In the genomic region with DNA sequence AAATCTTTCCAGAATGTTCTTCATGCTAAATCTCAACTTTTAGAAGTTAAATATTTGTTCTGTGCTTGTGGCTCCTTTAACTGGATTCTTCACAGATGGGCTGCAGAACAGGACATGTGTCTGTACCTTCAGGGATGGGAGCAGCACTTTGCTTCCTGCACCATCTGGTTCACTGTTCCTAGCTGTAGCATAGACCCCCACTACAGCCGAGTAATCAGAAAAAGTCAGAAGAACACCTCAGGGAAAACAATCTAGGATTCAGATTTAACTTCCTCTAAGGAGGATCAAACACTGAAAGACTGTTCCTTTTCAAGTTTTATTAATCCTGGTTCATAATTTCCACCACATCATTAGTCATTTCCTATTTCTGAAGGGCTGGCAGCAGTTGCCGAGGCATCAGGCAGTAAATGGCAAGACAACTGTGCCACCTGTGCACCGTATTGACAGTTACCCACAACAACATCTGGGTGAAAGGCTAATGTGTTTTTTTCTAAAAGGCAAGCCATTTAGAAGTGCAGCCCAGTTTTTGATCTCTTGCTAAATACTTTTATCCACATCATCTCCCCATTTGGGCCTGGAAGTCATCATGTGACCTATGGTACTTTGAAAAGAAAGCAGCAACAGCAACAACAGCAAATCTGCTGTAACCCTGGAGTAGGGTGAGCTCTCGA, we compare ENCODE assay signal across 1 cellular context.
A peak's percentile ranks its signal among the peaks of the same experiment; 100 is the strongest.
TF ChIP-seq lines count a peak whose summit lies in the region.

No MANE protein-coding gene starts in this region.

TF ChIP-seq in HCT116, 20 proteins besides CTCF, POLR2A, EP300 and RAD21:
- TF ChIP-seq CBX3 (IDR thresholded peaks at IDR 0.05; ENCODE audit: low read depth) (peak; percentile 93), JUND (IDR thresholded peaks at IDR 0.05) (peak; percentile 80), SIN3A (IDR thresholded peaks at IDR 0.05; ENCODE audit: low read depth) (peak; percentile 60; the same call in 1 of the 2 replicates), POLR2AphosphoS5 (IDR thresholded peaks at IDR 0.05; ENCODE audit: low read depth, low read length) (peak; percentile 40; the same call in 1 of the 2 replicates), YY1 (IDR thresholded peaks at IDR 0.05; ENCODE audit: extremely low read depth, insufficient replicate concordance, low read depth, low read length) (no peak), SRF (IDR thresholded peaks at IDR 0.05; ENCODE audit: low read depth) (peak; percentile 80; the same call in 1 of the 2 replicates), ZNF274 (IDR thresholded peaks at IDR 0.05; ENCODE audit: low read depth, low read length) (no peak), TCF7L2 (IDR thresholded peaks at IDR 0.05; ENCODE audit: borderline replicate concordance, extremely low read depth, insufficient read depth, insufficient read length) (peak; percentile 93), EZH2phosphoT487 (IDR thresholded peaks at IDR 0.05; ENCODE audit: borderline replicate concordance) (no peak), SP1 (IDR thresholded peaks at IDR 0.05; ENCODE audit: low read depth) (peak; percentile 90), CEBPB (IDR thresholded peaks at IDR 0.05; ENCODE audit: low read depth) (peak; percentile 72), FOSL1 (IDR thresholded peaks at IDR 0.05; ENCODE audit: low read depth) (peak; percentile 89)
- TF ChIP-seq, protein P1, sequence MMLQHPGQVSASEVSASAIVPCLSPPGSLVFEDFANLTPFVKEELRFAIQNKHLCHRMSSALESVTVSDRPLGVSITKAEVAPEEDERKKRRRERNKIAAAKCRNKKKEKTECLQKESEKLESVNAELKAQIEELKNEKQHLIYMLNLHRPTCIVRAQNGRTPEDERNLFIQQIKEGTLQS (IDR thresholded peaks at IDR 0.05) = peak; percentile 37; the same call in 1 of the 2 replicates
- TF ChIP-seq, protein P2, sequence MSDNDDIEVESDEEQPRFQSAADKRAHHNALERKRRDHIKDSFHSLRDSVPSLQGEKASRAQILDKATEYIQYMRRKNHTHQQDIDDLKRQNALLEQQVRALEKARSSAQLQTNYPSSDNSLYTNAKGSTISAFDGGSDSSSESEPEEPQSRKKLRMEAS (IDR thresholded peaks at IDR 0.05) = peak; percentile 65; the same call in 1 of the 2 replicates
- TF ChIP-seq, protein P3, sequence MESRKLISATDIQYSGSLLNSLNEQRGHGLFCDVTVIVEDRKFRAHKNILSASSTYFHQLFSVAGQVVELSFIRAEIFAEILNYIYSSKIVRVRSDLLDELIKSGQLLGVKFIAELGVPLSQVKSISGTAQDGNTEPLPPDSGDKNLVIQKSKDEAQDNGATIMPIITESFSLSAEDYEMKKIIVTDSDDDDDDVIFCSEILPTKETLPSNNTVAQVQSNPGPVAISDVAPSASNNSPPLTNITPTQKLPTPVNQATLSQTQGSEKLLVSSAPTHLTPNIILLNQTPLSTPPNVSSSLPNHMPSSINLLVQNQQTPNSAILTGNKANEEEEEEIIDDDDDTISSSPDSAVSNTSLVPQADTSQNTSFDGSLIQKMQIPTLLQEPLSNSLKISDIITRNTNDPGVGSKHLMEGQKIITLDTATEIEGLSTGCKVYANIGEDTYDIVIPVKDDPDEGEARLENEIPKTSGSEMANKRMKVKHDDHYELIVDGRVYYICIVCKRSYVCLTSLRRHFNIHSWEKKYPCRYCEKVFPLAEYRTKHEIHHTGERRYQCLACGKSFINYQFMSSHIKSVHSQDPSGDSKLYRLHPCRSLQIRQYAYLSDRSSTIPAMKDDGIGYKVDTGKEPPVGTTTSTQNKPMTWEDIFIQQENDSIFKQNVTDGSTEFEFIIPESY (IDR thresholded peaks at IDR 0.05; ENCODE audit: extremely low read depth, insufficient replicate concordance, low read length) = no peak
